ENCODE assay signal across 13 cellular contexts in the genomic region with DNA sequence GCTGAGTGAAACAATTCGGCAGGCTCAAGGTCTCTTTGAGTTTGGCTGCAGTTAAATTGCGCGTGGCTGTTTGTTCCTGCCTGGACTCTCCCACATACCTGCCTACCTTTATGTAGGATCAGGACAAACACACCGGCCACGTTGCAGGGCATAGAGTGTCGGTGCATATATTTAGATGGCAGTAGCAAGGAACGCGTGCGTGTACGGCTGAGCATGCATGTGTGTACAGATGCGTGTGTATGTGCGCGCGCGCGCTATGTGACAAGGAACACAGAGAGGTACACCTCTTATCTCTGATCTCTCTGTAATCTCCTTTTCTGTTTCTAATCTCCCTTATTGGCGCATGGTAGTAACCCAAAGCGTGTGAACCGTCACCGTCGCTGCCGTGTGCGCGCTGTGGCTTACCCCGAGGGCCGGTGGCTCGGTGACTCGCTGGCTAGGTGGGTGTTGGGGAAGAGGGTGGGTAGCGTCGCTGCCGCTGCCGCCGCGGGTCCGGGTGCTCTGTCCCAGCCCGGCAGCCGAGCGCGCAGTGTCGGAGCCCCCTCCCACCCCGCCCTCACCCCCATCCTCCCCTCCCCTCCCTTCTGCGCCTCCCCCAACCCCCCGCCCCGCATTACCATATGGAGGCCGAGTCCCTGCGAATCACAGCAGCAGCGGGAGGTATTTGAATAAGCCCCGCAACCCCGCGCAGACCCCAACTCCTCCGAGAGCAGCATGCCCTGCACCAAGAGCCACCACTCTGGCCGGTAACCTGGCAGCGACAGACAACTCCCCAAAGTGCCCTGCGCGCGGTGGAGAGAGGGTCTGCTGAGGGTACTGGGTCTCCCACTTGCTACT.
DNase-seq lines count a peak whose midpoint lies in the region; ATAC-seq and TF ChIP-seq lines count a peak whose summit lies in the region.
"Had no signal": no experiment of that assay in that cellular context is flagged by ENCODE, and none has a peak within 500 bp of the region (broad histone marks: within the 10 kb centered on the region; RNA-seq: fewer than 3 reads in every experiment).

No MANE protein-coding gene starts in this region.

- no peak overlapping the region for H3K27ac Mint-ChIP-seq in neural progenitor cell
- H3K27ac Mint-ChIP-seq in effector memory CD8-positive, alpha-beta T cell = no peak overlapping the region

- no peak overlapping the region for H3K9ac ChIP-seq in neural progenitor cell

- DNase-seq in H7 (peak; percentile 84), NCI-H526 (lab: John Stamatoyannopoulos, UW) (peak; percentile 37 to 66), brain microvascular endothelial cell (no peak), neural progenitor cell (ENCODE audit: low spot score) (peak; percentile 71)
- DNase-seq in effector memory CD8-positive, alpha-beta T cell = no peak
- DNase-seq: activated T-cell treated with anti-CD3 and anti-CD28 coated beads, Interleukin-2, amount 50 U/mL, for 4 hours; DMS153; kidney glomerular epithelial cell; stimulated activated CD4-positive, alpha-beta T cell treated with anti-CD3 and anti-CD28 coated beads, Interleukin-15, amount 100 ng/mL, for 24 hours had no signal

- H3K79me2 ChIP-seq in neural progenitor cell (ENCODE audit: low read depth) = no peaks in the 10 kb centered on the region

- no peak overlapping the region for H3K27ac ChIP-seq in brain microvascular endothelial cell
- H3K27ac ChIP-seq in neural progenitor cell = no peak overlapping the region
- H3K27ac ChIP-seq: RWPE1 had no signal

- peaks cover 11% of the 10 kb centered on the region for H3K4me1 ChIP-seq in neural progenitor cell

- peak overlapping the region; percentile 82 for H3K4me3 Mint-ChIP-seq in neural progenitor cell
- no peak overlapping the region for H3K4me3 Mint-ChIP-seq in effector memory CD8-positive, alpha-beta T cell
- H3K4me3 Mint-ChIP-seq: activated T-cell treated with anti-CD3 and anti-CD28 coated beads, Interleukin-2, amount 50 U/mL, for 4 hours; central memory CD8-positive, alpha-beta T cell had no signal

- H2AFZ ChIP-seq in neural progenitor cell (replicated peaks) = no peak overlapping the region

- peaks cover 35% of the 10 kb centered on the region for H3F3A ChIP-seq in neural progenitor cell (ENCODE audit: low read depth)

- peaks cover 49% of the 10 kb centered on the region for H3K4me1 Mint-ChIP-seq in neural progenitor cell
- H3K4me1 Mint-ChIP-seq in effector memory CD8-positive, alpha-beta T cell (ENCODE audit: low read depth in 2 of 2) = peaks cover 14 to 23% of the 10 kb centered on the region in 2 donors

- H4K20me1 ChIP-seq in neural progenitor cell (ENCODE audit: low read depth) = peaks cover 94% of the 10 kb centered on the region

- peak overlapping the region; percentile 30 for H3K4me2 ChIP-seq in neural progenitor cell

- TF ChIP-seq CTCF in brain microvascular endothelial cell (IDR thresholded peaks at IDR 0.05; ENCODE audit: low read depth, low read length, missing control alignments) (no peak), neural progenitor cell (IDR thresholded peaks at IDR 0.05) (no peak)

- no peaks in the 10 kb centered on the region for H3K9me3 Mint-ChIP-seq in neural progenitor cell
- no peaks in the 10 kb centered on the region for H3K9me3 Mint-ChIP-seq in effector memory CD8-positive, alpha-beta T cell

- no peaks in the 10 kb centered on the region for H3K36me3 Mint-ChIP-seq in neural progenitor cell
- H3K36me3 Mint-ChIP-seq in effector memory CD8-positive, alpha-beta T cell (ENCODE audit: insufficient read depth) = peaks cover 40% of the 10 kb centered on the region

- H3K4me3 ChIP-seq in H7 (ENCODE audit: insufficient read depth, low read depth, low read length) (peak overlapping the region; percentile 16; the same call in 1 of the 2 replicates), brain microvascular endothelial cell (ENCODE audit: low read depth, low read length) (peak overlapping the region; percentile 50), neural progenitor cell (no peak overlapping the region)

- H3K27me3 ChIP-seq in H7 (ENCODE audit: control insufficient read depth, insufficient read depth, low read length) = peaks cover 93% of the 10 kb centered on the region
- peaks cover 95% of the 10 kb centered on the region for H3K27me3 ChIP-seq in brain microvascular endothelial cell (replicated peaks)
- peaks cover 100% of the 10 kb centered on the region for H3K27me3 ChIP-seq in neural progenitor cell

- no peaks in the 10 kb centered on the region for H3K36me3 ChIP-seq in H7 (replicated peaks; ENCODE audit: control insufficient read depth, insufficient read depth, low read length)
- H3K36me3 ChIP-seq in brain microvascular endothelial cell (replicated peaks) = no peaks in the 10 kb centered on the region
- H3K36me3 ChIP-seq in neural progenitor cell = no peaks in the 10 kb centered on the region

- in situ Hi-C loops in brain microvascular endothelial cell (cut with HindIII; ENCODE audit: low pct_ligation_motif_present, low sequenced_read_pairs) = no loop called here

- H3K27me3 Mint-ChIP-seq in neural progenitor cell (ENCODE audit: insufficient read depth, low read depth) = peaks cover 82% of the 10 kb centered on the region
- peaks cover 83 to 95% of the 10 kb centered on the region in 2 donors for H3K27me3 Mint-ChIP-seq in effector memory CD8-positive, alpha-beta T cell

- ATAC-seq in effector memory CD8-positive, alpha-beta T cell (replicated peaks) = no peak
- ATAC-seq in HG02588 (IDR thresholded peaks at IDR 0.05; ENCODE audit: unreplicated experiment) (no peak), GM19351 (IDR thresholded peaks at IDR 0.05; ENCODE audit: unreplicated experiment) (no peak)
- ATAC-seq: activated T-cell treated with anti-CD3 and anti-CD28 coated beads, Interleukin-2, amount 50 U/mL, for 4 hours had no signal

- no peaks in the 10 kb centered on the region for H3K9me3 ChIP-seq in neural progenitor cell (ENCODE audit: low read depth)

Comparison
In these comparisons a context has a peak if more than half of its experiments do, and no peak if none do; other contexts are left out.
1. DNase-seq: peak in H7 (single experiment), NCI-H526 (2 of 2) and neural progenitor cell (single experiment); none in brain microvascular endothelial cell (single experiment) and effector memory CD8-positive, alpha-beta T cell (0 of 3).